ENCODE assay signal across 8 cellular contexts in the genomic region with DNA sequence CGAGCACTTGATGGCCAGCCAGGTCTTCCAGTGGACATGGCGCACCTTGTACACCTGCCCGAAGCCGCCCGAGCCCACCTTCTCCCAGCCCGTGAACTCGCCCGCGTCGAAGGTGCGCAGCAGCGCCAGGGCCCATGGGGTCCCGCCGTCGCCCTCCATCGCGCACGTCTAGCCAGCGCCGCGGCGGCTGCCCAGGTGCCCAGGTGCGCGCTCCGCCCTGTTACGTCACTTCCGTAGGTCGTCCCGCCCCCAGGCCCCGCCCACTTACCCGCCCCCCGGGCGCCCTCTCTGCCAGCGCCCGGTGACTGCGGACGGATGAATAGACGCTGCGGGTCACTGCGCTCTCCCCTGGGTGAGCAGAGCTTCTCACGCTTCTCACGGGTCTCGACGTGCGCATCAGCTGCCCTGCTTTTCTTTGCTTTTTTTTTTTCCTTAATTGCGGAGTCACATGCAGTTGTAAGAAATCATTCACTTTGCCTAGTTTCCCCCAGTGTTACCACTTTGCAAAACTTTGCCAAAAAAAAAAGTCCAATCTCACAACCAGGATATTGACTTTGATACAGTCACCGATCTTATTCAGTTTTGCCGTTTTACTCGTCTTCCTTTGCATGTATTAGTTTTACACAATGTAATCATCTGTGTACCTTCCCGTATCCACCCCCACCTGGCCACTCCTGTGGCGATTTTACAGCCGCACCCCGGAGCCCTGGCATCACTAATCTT. TPM values are rescaled to one million over a fixed set of nuclear protein-coding genes. Genes with fewer than 3 reads are reported as not detected.
DNase-seq lines count a peak whose midpoint lies in the region; ATAC-seq and TF ChIP-seq lines count a peak whose summit lies in the region.

A gene (minus strand): TSS at position 170 of the 723 bp plus-strand sequence. CDS start 11 bp downstream, at position 159.

- no peaks in the 10 kb centered on the region for H3K9me3 Mint-ChIP-seq in stimulated activated effector memory CD8-positive, alpha-beta T cell treated with anti-CD3 and anti-CD28 coated beads, Interleukin-12 subunit alpha, Interleukin-12 subunit beta, amount 100 ng/mL, for 72 hours

- no peaks in the 10 kb centered on the region for H3K36me3 ChIP-seq in duodenal mucosa (ENCODE audit: control insufficient read depth in 1 of 2, insufficient read depth in 2 of 2, low read length in 2 of 2)
- no peaks in the 10 kb centered on the region for H3K36me3 ChIP-seq in mucosa of descending colon (ENCODE audit: low read depth)

- no peaks in the 10 kb centered on the region for H3K36me3 Mint-ChIP-seq in stimulated activated effector memory CD8-positive, alpha-beta T cell treated with anti-CD3 and anti-CD28 coated beads, Interleukin-12 subunit alpha, Interleukin-12 subunit beta, amount 100 ng/mL, for 72 hours

- H3K9ac ChIP-seq in duodenal mucosa (ENCODE audit: low read depth in 1 of 2, low read length in 2 of 2): peak within 1 kb of the TSS; percentile 84 to 86

- H3K9me3 ChIP-seq in duodenal mucosa (ENCODE audit: control insufficient read depth in 1 of 2, low read length in 2 of 2) (no peaks in the 10 kb centered on the region), mucosa of descending colon (no peaks in the 10 kb centered on the region)

- peaks cover 29% of the 10 kb centered on the region for H3K4me1 Mint-ChIP-seq in stimulated activated effector memory CD8-positive, alpha-beta T cell treated with anti-CD3 and anti-CD28 coated beads, Interleukin-12 subunit alpha, Interleukin-12 subunit beta, amount 100 ng/mL, for 72 hours

- DNase-seq in GM13977 (ENCODE audit: low spot score): peak; percentile 88
- DNase-seq in NCI-H1417 (lab: John Stamatoyannopoulos, UW): peak; percentile 85 to 94 (median 91)
- peak; percentile 45 to 63 for DNase-seq in activated CD4-positive, alpha-beta T cell treated with anti-CD3 and anti-CD28 coated beads for 24 hours (ENCODE audit: low read depth in 2 of 2)
- peak; percentile 87 to 94 (median 92) for DNase-seq in mucosa of descending colon
- DNase-seq in stimulated activated effector memory CD8-positive, alpha-beta T cell treated with anti-CD3 and anti-CD28 coated beads, Interleukin-12 subunit alpha, Interleukin-12 subunit beta, amount 100 ng/mL, for 72 hours (ENCODE audit: low spot score in 2 of 2): peak in 1 of 2 donors; percentile 58
- no peak for DNase-seq in SKM-1 treated with dmso at 0.1 percent for 144 hours (lab: John Stamatoyannopoulos, UW; ENCODE audit: unreplicated experiment)

- peak; percentile 88 for ATAC-seq in mucosa of descending colon
- ATAC-seq in stimulated activated effector memory CD8-positive, alpha-beta T cell treated with anti-CD3 and anti-CD28 coated beads, Interleukin-12 subunit alpha, Interleukin-12 subunit beta, amount 100 ng/mL, for 72 hours: peak; percentile 66
- no peak for ATAC-seq in GM19467 (IDR thresholded peaks at IDR 0.05; ENCODE audit: unreplicated experiment)

- in situ Hi-C loops in GM13977 (cut with MboI; ENCODE audit: low pct_unique_long_range_greater_than_20kb, low sequenced_read_pairs, unreplicated experiment): no loop called here

- H3K27ac Mint-ChIP-seq in stimulated activated effector memory CD8-positive, alpha-beta T cell treated with anti-CD3 and anti-CD28 coated beads, Interleukin-12 subunit alpha, Interleukin-12 subunit beta, amount 100 ng/mL, for 72 hours: no peak within 1 kb of the TSS

- peak within 1 kb of the TSS; percentile 70 for H3K4me3 Mint-ChIP-seq in stimulated activated effector memory CD8-positive, alpha-beta T cell treated with anti-CD3 and anti-CD28 coated beads, Interleukin-12 subunit alpha, Interleukin-12 subunit beta, amount 100 ng/mL, for 72 hours

- TF ChIP-seq CTCF in GM13977 (IDR thresholded peaks at IDR 0.05; ENCODE audit: extremely low read depth, insufficient read depth, missing control alignments) (no peak), mucosa of descending colon (IDR thresholded peaks at IDR 0.05) (no peak)

- intact Hi-C loops in mucosa of descending colon (cut with DNase I, micrococcal nuclease): loop anchor here in 1 of 2 donors (10.0 kb wide), 1 partner anchor 152 kb away; no protein-coding TSS in a partner anchor

- H3K4me1 ChIP-seq in duodenal mucosa (ENCODE audit: control insufficient read depth in 1 of 2, insufficient read depth in 2 of 2, low read length in 2 of 2): peaks cover 36 to 48% of the 10 kb centered on the region in 2 donors
- H3K4me1 ChIP-seq in mucosa of descending colon (ENCODE audit: low read depth): peaks cover 13% of the 10 kb centered on the region

- peak within 1 kb of the TSS; percentile 63 to 73 for H3K4me3 ChIP-seq in duodenal mucosa (ENCODE audit: low read depth in 1 of 2, low read length in 2 of 2)
- H3K4me3 ChIP-seq in mucosa of descending colon: peak within 1 kb of the TSS; percentile 20

- peaks cover 22 to 44% of the 10 kb centered on the region in 2 donors for H3K27me3 ChIP-seq in duodenal mucosa (ENCODE audit: control insufficient read depth in 1 of 2, insufficient read depth in 2 of 2, low read length in 2 of 2)

- peak within 1 kb of the TSS; percentile 81 for H3K27ac ChIP-seq in duodenal mucosa (ENCODE audit: low read depth, low read length)

RNA-seq across cellular contexts. Expression of the gene that starts here (rescaled TPM):
- 10 to 100 TPM in 2 of 3 donors, 1 to 10 TPM in 1; 5.1 to 14.8 (median 10.2) TPM for total RNA-seq in mucosa of descending colon
